ENCODE assay signal across 8 cellular contexts in genomic region chr3:160941885-160942494, GRCh38.
DNase-seq lines count a peak whose midpoint lies in the region; ATAC-seq, FAIRE-seq and TF ChIP-seq lines count a peak whose summit lies in the region.

No MANE protein-coding gene starts in this region.

- H3K4me1 Mint-ChIP-seq in WTC11 = no peaks in the 10 kb centered on the region

- H3K4me3 Mint-ChIP-seq in WTC11 = no peak overlapping the region

- H3K36me3 Mint-ChIP-seq in WTC11 = peaks cover 28% of the 10 kb centered on the region

- H3K27me3 Mint-ChIP-seq in WTC11 (ENCODE audit: low read depth) = no peaks in the 10 kb centered on the region; the same call in 1 of the 2 replicates

- peaks cover 32% of the 10 kb centered on the region for H3K9me3 Mint-ChIP-seq in WTC11

- POLR2A ChIA-PET in WTC11 (lab: Charles Lee) = no interaction called here

- H3K27ac Mint-ChIP-seq in WTC11 = no peak overlapping the region

- FAIRE-seq in colon (lab: Jason Lieb, UNC) = peak; percentile 85

- TF ChIP-seq CTCF in WTC11 (IDR thresholded peaks at IDR 0.05) = peak; percentile 59

- DNase-seq in A172 (ENCODE audit: low spot score) = peak; percentile 71
- DNase-seq in WTC11 (ENCODE audit: low spot score) = peak; percentile 66
- peak; percentile 89 for DNase-seq in medulla oblongata (ENCODE audit: extremely low spot score)
- peak; percentile 38 to 41 for DNase-seq in stimulated activated CD8-positive, alpha-beta memory T cell treated with anti-CD3 and anti-CD28 coated beads, Interleukin-4, amount 100 ng/mL, for 1 hour (ENCODE audit: low read depth in 2 of 2, low spot score in 1 of 2)
- DNase-seq in OCI-M2 (lab: John Stamatoyannopoulos, UW; ENCODE audit: unreplicated experiment) = no peak

- peak; percentile 88 for ATAC-seq in GM19043 (IDR thresholded peaks at IDR 0.05; ENCODE audit: low read depth, unreplicated experiment)
- peak; percentile 92 for ATAC-seq in HG03280 (IDR thresholded peaks at IDR 0.05; ENCODE audit: unreplicated experiment)
- peak; percentile 67 for ATAC-seq in WTC11

- CTCF ChIA-PET in WTC11 (lab: Charles Lee) = interaction anchor here (0.7 to 1.3 kb wide), 5 partner anchors 8 to 234 kb away, joined by 4 to 6 read pairs (median 5); no protein-coding TSS in a partner anchor

TF ChIP-seq in WTC11, 78 proteins besides CTCF, POLR2A, EP300 and RAD21:
- TF ChIP-seq CBFB (CRISPR knock-in tag; IDR thresholded peaks at IDR 0.05; ENCODE audit: low read depth) (no peak), KAT7 (CRISPR knock-in tag; IDR thresholded peaks at IDR 0.05; ENCODE audit: borderline replicate concordance) (no peak), MXD4 (CRISPR knock-in tag; IDR thresholded peaks at IDR 0.05; ENCODE audit: borderline replicate concordance) (no peak), GABPB1 (CRISPR knock-in tag; IDR thresholded peaks at IDR 0.05) (no peak), GRHL2 (CRISPR knock-in tag; IDR thresholded peaks at IDR 0.05; ENCODE audit: insufficient replicate concordance, severe bottlenecking) (no peak), HMGA2 (CRISPR knock-in tag; IDR thresholded peaks at IDR 0.05) (no peak), MLX (CRISPR knock-in tag; IDR thresholded peaks at IDR 0.05) (no peak), ERG (CRISPR knock-in tag; IDR thresholded peaks at IDR 0.05) (no peak), TEAD4 (CRISPR knock-in tag; IDR thresholded peaks at IDR 0.05) (no peak), NFE2L1 (CRISPR knock-in tag; IDR thresholded peaks at IDR 0.05) (no peak), ZNF281 (CRISPR knock-in tag; IDR thresholded peaks at IDR 0.05) (no peak), ZBTB21 (CRISPR knock-in tag; IDR thresholded peaks at IDR 0.05; ENCODE audit: borderline replicate concordance) (no peak), HMGXB4 (CRISPR knock-in tag; IDR thresholded peaks at IDR 0.05) (no peak)
